ENCODE assay signal across 16 cellular contexts in the genomic region with DNA sequence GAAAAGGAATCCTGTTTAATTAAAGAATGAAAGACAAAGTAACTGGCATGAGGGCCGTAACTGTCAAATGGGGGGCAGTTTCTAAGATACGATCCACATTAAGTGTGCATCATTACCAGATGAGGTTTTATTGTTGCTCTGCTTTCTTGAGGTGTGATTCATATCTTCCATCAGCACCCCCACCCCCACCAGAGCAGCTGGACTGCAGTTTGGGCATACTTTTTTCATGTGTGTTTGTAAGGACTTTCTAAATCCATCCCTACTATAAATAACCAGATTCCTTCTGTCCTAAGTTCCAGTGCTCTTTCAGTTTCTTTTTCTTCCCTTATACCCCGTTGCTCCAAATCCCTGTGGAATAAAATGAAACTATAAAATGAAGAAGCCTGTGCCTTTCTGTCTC.
DNase-seq lines count a peak whose midpoint lies in the region; ATAC-seq and TF ChIP-seq lines count a peak whose summit lies in the region.
"Had no signal": no experiment of that assay in that cellular context is flagged by ENCODE, and none has a peak within 500 bp of the region (broad histone marks: within the 10 kb centered on the region; RNA-seq: fewer than 3 reads in every experiment).

No MANE protein-coding gene starts in this region.

- no peak overlapping the region for H3K27ac ChIP-seq in PC-9
- no peak overlapping the region for H3K27ac ChIP-seq in fibroblast of lung (ENCODE audit: insufficient read depth, low read length)
- H3K27ac ChIP-seq: lower lobe of right lung had no signal

- TF ChIP-seq CTCF in PC-9 (conservative IDR thresholded peaks at IDR 0.05), result no peak
- no peak for TF ChIP-seq CTCF in fibroblast of lung (conservative IDR thresholded peaks at IDR 0.05 in 1 of 2, IDR thresholded peaks at IDR 0.05 in 1 of 2; ENCODE audit: low read depth in 1 of 2, low read length in 2 of 2)

- H4K20me1 ChIP-seq in PC-9 (ENCODE audit: insufficient read depth), result no peaks in the 10 kb centered on the region
- no peaks in the 10 kb centered on the region for H4K20me1 ChIP-seq in fibroblast of lung (ENCODE audit: control insufficient read depth, extremely low read depth, insufficient read depth, low read length)

- no peaks in the 10 kb centered on the region for H3K79me2 ChIP-seq in PC-9 (ENCODE audit: low read depth)
- H3K79me2 ChIP-seq in fibroblast of lung (ENCODE audit: control insufficient read depth, insufficient read depth, low read length), result no peaks in the 10 kb centered on the region

- 0 out of 2 replicates have a peak, but pooled peaks cover 7% of the 10 kb centered on the region for H3K9me3 ChIP-seq in PC-9 (ENCODE audit: insufficient read depth, low read depth)
- no peaks in the 10 kb centered on the region for H3K9me3 ChIP-seq in fibroblast of lung (ENCODE audit: control insufficient read depth, insufficient read depth, low read depth, low read length)

- no peaks in the 10 kb centered on the region; the same call in 1 of the 2 replicates for H3K27me3 ChIP-seq in PC-9 (ENCODE audit: insufficient read depth, low read depth)
- peaks cover 3% of the 10 kb centered on the region for H3K27me3 ChIP-seq in fibroblast of lung (ENCODE audit: control insufficient read depth, insufficient read depth, low read length)

- ATAC-seq in HG03521 (IDR thresholded peaks at IDR 0.05; ENCODE audit: unreplicated experiment) (no peak), HG03108 (IDR thresholded peaks at IDR 0.05; ENCODE audit: unreplicated experiment) (no peak)
- ATAC-seq: lower lobe of right lung; stimulated activated naive CD8-positive, alpha-beta T cell treated with anti-CD3 and anti-CD28 coated beads, Interleukin-15, amount 100 ng/mL, for 72 hours had no signal

- BruUV-seq in PC-9 (replicated peaks; lab: Mats Ljungman, UMichigan), result no TSS peak

- H3K4me3 ChIP-seq in PC-9 (no peak overlapping the region), fibroblast of lung (replicated peaks in 1 of 4; ENCODE audit: control extremely low read depth in 1 of 4, insufficient read depth in 1 of 4, low read depth in 3 of 4, low read length in 4 of 4) (peak overlapping the region in 1 of 4 experiments; percentile 4)
- H3K4me3 ChIP-seq: lower lobe of right lung had no signal

- intact Hi-C loops in PC-9 (cut with micrococcal nuclease; ENCODE audit: unreplicated experiment), result no loop called here

- POLR2A ChIA-PET in PC-9 (lab: Charles Lee; ENCODE audit: unreplicated experiment), result no interaction called here

- H3K36me3 ChIP-seq in PC-9 (ENCODE audit: low read depth) (no peaks in the 10 kb centered on the region), fibroblast of lung (ENCODE audit: control insufficient read depth, insufficient read depth, low read length) (no peaks in the 10 kb centered on the region)
- H3K36me3 ChIP-seq: lower lobe of right lung had no signal

- H3K9ac ChIP-seq in fibroblast of lung (ENCODE audit: insufficient read depth, low read length), result no peak overlapping the region

- H3K4me1 ChIP-seq in PC-9 (replicated peaks; ENCODE audit: insufficient read depth), result no peaks in the 10 kb centered on the region
- no peaks in the 10 kb centered on the region for H3K4me1 ChIP-seq in fibroblast of lung (ENCODE audit: control insufficient read depth, extremely low read depth, insufficient read depth, low read length)
- H3K4me1 ChIP-seq: lower lobe of right lung had no signal

- peak overlapping the region; percentile 4; the same call in 1 of the 2 replicates for H3K4me2 ChIP-seq in PC-9
- H3K4me2 ChIP-seq in fibroblast of lung (ENCODE audit: extremely low read depth, insufficient read depth, low read length), result no peak overlapping the region

- no peaks in the 10 kb centered on the region for H3F3A ChIP-seq in PC-9 (ENCODE audit: insufficient read depth, low read depth)

- no peaks in the 10 kb centered on the region; the same call in 1 of the 2 replicates for H3K9me2 ChIP-seq in PC-9 (ENCODE audit: insufficient read depth)

- CTCF ChIA-PET in PC-9 (lab: Charles Lee), result no interaction called here

- H2AFZ ChIP-seq in PC-9, result no peak overlapping the region
- H2AFZ ChIP-seq in fibroblast of lung (ENCODE audit: low read length), result no peak overlapping the region

- DNase-seq in Daoy (ENCODE audit: low read depth), result peak; percentile 12
- no peak for DNase-seq in PC-9
- DNase-seq in fibroblast of lung (ENCODE audit: low read depth in 2 of 2), result peak; percentile 28 to 66
- DNase-seq in stromal cell of bone marrow (ENCODE audit: low read depth), result peak; percentile 21
- DNase-seq in MV-4-11 (lab: John Stamatoyannopoulos, UW), result no peak
- DNase-seq in NCI-H345 treated with DMSO at 0.1 percent for 48 hours (lab: John Stamatoyannopoulos, UW; ENCODE audit: unreplicated experiment), result no peak
- DNase-seq: activated CD4-positive, alpha-beta T cell treated with anti-CD3 and anti-CD28 coated beads for 1 hour; activated CD8-positive, alpha-beta memory T cell treated with anti-CD3 and anti-CD28 coated beads, Interleukin-2, amount 50 U/mL, for 4 hours; activated gamma-delta T cell treated with Interleukin-2 at 50 U/mL for 16 hours; H7; lower lobe of right lung; NCI-H1092; stimulated activated CD4-positive, alpha-beta T cell treated with anti-CD3 and anti-CD28 coated beads, Interleukin-15, amount 100 ng/mL, for 24 hours; stimulated activated naive CD8-positive, alpha-beta T cell treated with anti-CD3 and anti-CD28 coated beads, Interleukin-15, amount 100 ng/mL, for 72 hours had no signal

Comparison
In these comparisons a context has a peak if more than half of its experiments do, and no peak if none do; other contexts are left out.
1. DNase-seq: peak in Daoy (single experiment), fibroblast of lung (2 of 2) and stromal cell of bone marrow (single experiment); none in PC-9 (0 of 2), MV-4-11 (single experiment) and NCI-H345 treated with DMSO at 0.1 percent for 48 hours (single experiment).